Comparison of ENCODE assay signal across 8 cellular contexts in the genomic region with DNA sequence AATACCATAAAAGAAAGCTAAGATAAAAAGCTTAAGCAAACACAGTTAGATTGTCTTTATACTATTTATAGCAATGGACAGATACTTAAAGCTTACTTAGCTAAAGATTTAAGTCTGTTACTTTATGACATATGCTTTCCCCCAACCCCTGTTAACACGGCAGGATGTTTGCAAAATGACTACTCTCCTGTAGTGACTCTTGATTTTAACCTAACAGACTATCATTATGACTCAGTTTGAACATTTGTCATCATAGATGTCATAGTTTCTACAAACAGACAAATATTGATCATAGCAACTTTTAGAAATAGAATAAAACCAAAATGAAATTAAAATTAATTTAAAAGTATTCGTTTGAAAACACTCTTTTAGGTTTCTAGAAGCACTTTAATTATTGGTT.
DNase-seq lines count a peak whose midpoint lies in the region; ATAC-seq lines count a peak whose summit lies in the region.

No MANE protein-coding gene starts in this region.

- peak; percentile 83 for DNase-seq in ELR (ENCODE audit: low read depth)
- DNase-seq in activated naive CD4-positive, alpha-beta T cell treated with anti-CD3 and anti-CD28 coated beads, Interleukin-2, amount 50 U/mL, for 16 hours = peak; percentile 36
- DNase-seq in cortex of kidney (lab: John Stamatoyannopoulos, UW) = no peak
- no peak for DNase-seq in GDM1 (lab: John Stamatoyannopoulos, UW)
- no peak for DNase-seq in NCI-H187 treated with DMSO at 0.1 percent for 48 hours (lab: John Stamatoyannopoulos, UW)

- peak; percentile 86 for ATAC-seq in GM19372 (IDR thresholded peaks at IDR 0.05; ENCODE audit: low read depth, unreplicated experiment)
- peak; percentile 83 for ATAC-seq in HG03097 (IDR thresholded peaks at IDR 0.05; ENCODE audit: low FRiP score, unreplicated experiment)
- ATAC-seq in GM21528 (IDR thresholded peaks at IDR 0.05; ENCODE audit: low FRiP score, unreplicated experiment) = no peak

Comparison
In these comparisons a context has a peak if more than half of its experiments do, and no peak if none do; other contexts are left out.
1. DNase-seq: peak in ELR (single experiment) and activated naive CD4-positive, alpha-beta T cell treated with anti-CD3 and anti-CD28 coated beads, Interleukin-2, amount 50 U/mL, for 16 hours (single experiment); none in cortex of kidney (single experiment), GDM1 (single experiment) and NCI-H187 treated with DMSO at 0.1 percent for 48 hours (single experiment).